Comparison of ENCODE assay signal across 1 cellular context in the genomic region with DNA sequence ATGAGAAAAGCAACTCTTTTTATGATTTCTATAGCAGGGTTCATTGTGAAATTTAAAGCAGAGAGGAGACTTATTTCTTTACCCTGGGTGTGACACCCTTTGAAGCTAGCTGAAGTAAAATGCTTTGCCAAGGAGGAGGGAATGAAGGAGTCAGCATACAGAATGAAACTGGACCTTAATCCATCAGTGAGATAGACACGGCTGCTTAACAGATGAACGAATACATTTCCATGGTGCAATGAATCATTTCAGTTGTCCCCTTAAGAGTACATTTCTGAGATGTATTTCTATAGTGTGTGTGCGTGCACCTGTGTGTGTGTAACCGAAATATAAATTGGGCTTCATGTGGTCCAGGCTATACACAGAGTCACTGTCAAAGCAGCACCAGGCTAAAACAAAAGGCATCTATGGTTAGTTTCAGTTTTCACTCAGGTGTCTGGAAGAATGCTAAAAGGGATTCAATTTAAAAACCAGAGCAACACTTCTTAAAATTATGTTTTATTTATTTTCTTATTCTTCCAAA.
TF ChIP-seq lines count a peak whose summit lies in the region.

No MANE protein-coding gene starts in this region.

TF ChIP-seq in SK-N-SH, 30 proteins besides CTCF, POLR2A, EP300 and RAD21 (continued from another document):
- TF ChIP-seq JUND (IDR thresholded peaks at IDR 0.05) = no peak
- no peak for TF ChIP-seq CHD2 (IDR thresholded peaks at IDR 0.05; ENCODE audit: low read length, partially characterized antibody)
- TF ChIP-seq USF1 (IDR thresholded peaks at IDR 0.05; ENCODE audit: borderline replicate concordance, low read depth) = no peak
- TF ChIP-seq, protein P1, sequence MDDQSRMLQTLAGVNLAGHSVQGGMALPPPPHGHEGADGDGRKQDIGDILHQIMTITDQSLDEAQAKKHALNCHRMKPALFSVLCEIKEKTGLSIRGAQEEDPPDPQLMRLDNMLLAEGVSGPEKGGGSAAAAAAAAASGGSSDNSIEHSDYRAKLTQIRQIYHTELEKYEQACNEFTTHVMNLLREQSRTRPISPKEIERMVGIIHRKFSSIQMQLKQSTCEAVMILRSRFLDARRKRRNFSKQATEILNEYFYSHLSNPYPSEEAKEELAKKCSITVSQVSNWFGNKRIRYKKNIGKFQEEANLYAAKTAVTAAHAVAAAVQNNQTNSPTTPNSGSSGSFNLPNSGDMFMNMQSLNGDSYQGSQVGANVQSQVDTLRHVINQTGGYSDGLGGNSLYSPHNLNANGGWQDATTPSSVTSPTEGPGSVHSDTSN (IDR thresholded peaks at IDR 0.05) = no peak
- TF ChIP-seq GATA2 (CRISPR knock-in tag; IDR thresholded peaks at IDR 0.05) = no peak
- TF ChIP-seq, protein P2, sequence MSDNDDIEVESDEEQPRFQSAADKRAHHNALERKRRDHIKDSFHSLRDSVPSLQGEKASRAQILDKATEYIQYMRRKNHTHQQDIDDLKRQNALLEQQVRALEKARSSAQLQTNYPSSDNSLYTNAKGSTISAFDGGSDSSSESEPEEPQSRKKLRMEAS (IDR thresholded peaks at IDR 0.05; ENCODE audit: low read depth) = no peak
- TF ChIP-seq ELF1 (IDR thresholded peaks at IDR 0.05) = no peak
- TF ChIP-seq EZH2phosphoT487 (IDR thresholded peaks at IDR 0.05; ENCODE audit: borderline replicate concordance, low read depth) = no peak
- TF ChIP-seq RFX5 (IDR thresholded peaks at IDR 0.05; ENCODE audit: low read length) = no peak
- TF ChIP-seq MXI1 (IDR thresholded peaks at IDR 0.05; ENCODE audit: low read depth, low read length) = no peak
- TF ChIP-seq IRF3 (IDR thresholded peaks at IDR 0.05; ENCODE audit: low read depth, low read length) = no peak
